20 cellular contexts compared by ENCODE assay signal in genomic region chr1:3162483-3162882, GRCh38.
"Had no signal": no experiment of that assay in that cellular context is flagged by ENCODE, and none has a peak within 500 bp of the region (broad histone marks: within the 10 kb centered on the region; RNA-seq: fewer than 3 reads in every experiment).

No MANE protein-coding gene starts in this region.

- H3K4me3 Mint-ChIP-seq: activated naive CD4-positive, alpha-beta T cell treated with anti-CD3 and anti-CD28 coated beads, Interleukin-2, amount 50 U/mL, for 24 hours; central memory CD8-positive, alpha-beta T cell; natural killer cell had no signal

- H3K4me1 ChIP-seq: adrenal gland, lower lobe of right lung had no signal

- H3K36me3 Mint-ChIP-seq: activated naive CD4-positive, alpha-beta T cell treated with anti-CD3 and anti-CD28 coated beads, Interleukin-2, amount 50 U/mL, for 24 hours; natural killer cell had no signal

- H3K27me3 ChIP-seq: adrenal gland, brain microvascular endothelial cell had no signal

- H3K9me3 Mint-ChIP-seq: activated naive CD4-positive, alpha-beta T cell treated with anti-CD3 and anti-CD28 coated beads, Interleukin-2, amount 50 U/mL, for 24 hours; central memory CD8-positive, alpha-beta T cell; natural killer cell had no signal

- H3K36me3 ChIP-seq: adrenal gland, brain microvascular endothelial cell, lower lobe of right lung, WERI-Rb-1 had no signal

- H3K4me1 Mint-ChIP-seq: activated naive CD4-positive, alpha-beta T cell treated with anti-CD3 and anti-CD28 coated beads, Interleukin-2, amount 50 U/mL, for 24 hours; central memory CD8-positive, alpha-beta T cell; natural killer cell had no signal

- DNase-seq: activated CD4-positive, alpha-beta T cell treated with anti-CD3 and anti-CD28 coated beads, Interleukin-2, amount 50 U/mL, for 48 hours; activated gamma-delta T cell; adrenal gland; brain microvascular endothelial cell; effector memory CD4-positive, alpha-beta T cell; hippocampal formation; left colon; lower lobe of right lung; natural killer cell; nucleus accumbens; stimulated activated CD4-positive, alpha-beta T cell treated with anti-CD3 and anti-CD28 coated beads, Interleukin-12 subunit alpha, Interleukin-12 subunit beta, amount 100 ng/mL, for 4 hours; stimulated activated CD4-positive, alpha-beta T cell treated with anti-CD3 and anti-CD28 coated beads, Interleukin-1b, Interleukin-23, amount 100 ng/mL, for 48 hours; stimulated activated CD8-positive, alpha-beta memory T cell treated with anti-CD3 and anti-CD28 coated beads, Interleukin-4, amount 100 ng/mL, for 48 hours; stimulated activated naive CD4-positive, alpha-beta T cell treated with Interleukin-2 at 50 U/mL for 16 hours; SW 1271; trophoblast cell; WERI-Rb-1 had no signal

- H3K27ac Mint-ChIP-seq: activated naive CD4-positive, alpha-beta T cell treated with anti-CD3 and anti-CD28 coated beads, Interleukin-2, amount 50 U/mL, for 24 hours; natural killer cell had no signal

- H3K9me3 ChIP-seq: adrenal gland, lower lobe of right lung had no signal

- FAIRE-seq: islet of Langerhans had no signal

- H3K27ac ChIP-seq: adrenal gland, brain microvascular endothelial cell, lower lobe of right lung, WERI-Rb-1 had no signal

- H3K4me3 ChIP-seq: adrenal gland, lower lobe of right lung had no signal

- ATAC-seq: left colon, natural killer cell had no signal
